Comparison of ENCODE assay signal across 6 cellular contexts in the genomic region with DNA sequence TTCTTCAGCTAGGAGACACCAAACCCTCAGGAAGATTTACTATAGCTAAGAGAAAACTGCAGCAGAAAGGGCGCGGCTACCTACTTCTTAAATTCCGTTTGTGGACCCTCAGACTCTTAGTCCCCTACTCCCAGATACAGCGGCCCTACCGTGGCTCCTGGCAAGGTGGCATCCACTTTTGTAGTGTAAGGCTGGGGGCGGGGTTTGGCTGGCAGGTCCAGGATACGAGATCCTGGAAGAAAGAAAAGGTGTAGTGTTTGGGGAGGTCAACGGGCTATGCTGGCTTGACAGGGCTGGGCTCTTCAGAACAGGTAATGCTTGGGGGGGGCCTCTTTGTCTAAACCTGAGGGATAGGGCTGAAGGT. TPM values are rescaled to one million over a fixed set of nuclear protein-coding genes. Genes with fewer than 3 reads are reported as not detected.
DNase-seq lines count a peak whose midpoint lies in the region; ATAC-seq and TF ChIP-seq lines count a peak whose summit lies in the region.

No MANE protein-coding gene starts in this region.

- peaks cover 51% of the 10 kb centered on the region for H3K79me2 ChIP-seq in DOHH2 (ENCODE audit: control insufficient read depth, low read length)

- no peaks in the 10 kb centered on the region for H3K9me2 ChIP-seq in DOHH2 (replicated peaks; ENCODE audit: control insufficient read depth, low read length)

- H3F3A ChIP-seq in DOHH2 (ENCODE audit: control insufficient read depth, insufficient read depth), result peaks cover 18% of the 10 kb centered on the region

- TF ChIP-seq CTCF in DOHH2 (IDR thresholded peaks at IDR 0.05; ENCODE audit: low read depth, low read length, poor library complexity, severe bottlenecking), result peak; percentile 7

- H4K20me1 ChIP-seq in DOHH2 (ENCODE audit: control insufficient read depth, insufficient read depth, low read depth, low read length), result no peaks in the 10 kb centered on the region

- intact Hi-C loops in left colon (cut with DNase I, micrococcal nuclease), result no loop called here

- H3K27ac ChIP-seq in DOHH2 (ENCODE audit: low read depth, low read length), result peak overlapping the region; percentile 90

- ATAC-seq in left colon, result peak; percentile 28

- H3K9me3 ChIP-seq in DOHH2 (ENCODE audit: control insufficient read depth, insufficient read depth, low read length), result no peaks in the 10 kb centered on the region

- H3K4me3 ChIP-seq in DOHH2 (ENCODE audit: low read length), result peak overlapping the region; percentile 76

- H3K4me1 ChIP-seq in DOHH2 (ENCODE audit: control insufficient read depth, low read length), result peaks cover 31% of the 10 kb centered on the region

- DNase-seq in SW480 (ENCODE audit: low spot score), result peak; percentile 39
- peak; percentile 79 to 81 for DNase-seq in left colon
- DNase-seq in stimulated activated CD4-positive, alpha-beta T cell treated with anti-CD3 and anti-CD28 coated beads, Interleukin-2, amount 100 ng/mL, for 48 hours, result no peak
- DNase-seq in NCI-H226, result no peak
- no peak for DNase-seq in HuH-7.5 (ENCODE audit: low spot score)

- H3K27me3 ChIP-seq in DOHH2 (ENCODE audit: control insufficient read depth, low read length), result no peaks in the 10 kb centered on the region

- H3K4me2 ChIP-seq in DOHH2 (ENCODE audit: low read length), result peak overlapping the region; percentile 97

- H3K36me3 ChIP-seq in DOHH2 (ENCODE audit: control insufficient read depth, low read length), result peaks cover 10% of the 10 kb centered on the region

RNA-seq across cellular contexts. Expression of a gene that starts 0.3 kb away (rescaled TPM):
- total RNA-seq in left colon, result 10 to 100 TPM; 18.2 to 21.5 TPM

RNA-seq across cellular contexts. Expression of a gene that starts 4.6 kb away (rescaled TPM):
- 10 to 100 TPM; 68.8 to 70.9 TPM for total RNA-seq in left colon

RNA-seq across cellular contexts. Expression of a gene that starts 9.5 kb away (rescaled TPM):
- 100 to 1,000 TPM; 147 to 149 TPM for total RNA-seq in left colon

RNA-seq across cellular contexts. Expression of a gene that starts 9.6 kb away (rescaled TPM):
- 10 to 100 TPM; 21.9 to 30.1 TPM for total RNA-seq in left colon

RNA-seq across cellular contexts. Expression of a gene that starts 18.2 kb away (rescaled TPM):
- 10 to 100 TPM; 61.3 to 65.4 TPM for total RNA-seq in left colon

Comparison
In these comparisons a context has a peak if more than half of its experiments do, and no peak if none do; other contexts are left out.
1. DNase-seq: peak in SW480 (single experiment) and left colon (2 of 2); none in stimulated activated CD4-positive, alpha-beta T cell treated with anti-CD3 and anti-CD28 coated beads, Interleukin-2, amount 100 ng/mL, for 48 hours (0 of 2), NCI-H226 (single experiment) and HuH-7.5 (single experiment).